ENCODE assay signal across 8 cellular contexts in the genomic region with DNA sequence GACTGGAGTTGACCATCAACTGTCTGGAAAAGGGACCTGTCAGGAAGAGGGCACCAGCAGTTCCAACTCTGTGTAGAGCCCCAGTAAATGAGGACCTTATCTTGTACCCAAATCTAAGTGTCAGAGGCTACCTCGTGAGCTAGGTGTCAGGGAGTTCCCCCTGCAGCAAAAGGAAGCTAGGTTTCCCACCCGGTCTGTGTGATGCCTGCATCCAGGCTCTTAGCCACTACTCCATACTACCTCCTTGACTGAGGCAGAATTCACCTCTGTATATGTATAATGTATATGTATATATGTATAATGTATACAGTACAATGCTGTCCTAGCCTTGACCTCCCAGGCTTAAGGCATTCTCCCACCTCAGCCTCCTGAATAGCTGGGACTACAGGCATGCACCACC. TPM values are rescaled to one million over a fixed set of nuclear protein-coding genes. Genes with fewer than 3 reads are reported as not detected.
DNase-seq lines count a peak whose midpoint lies in the region; ATAC-seq and TF ChIP-seq lines count a peak whose summit lies in the region.

No MANE protein-coding gene starts in this region.

- no peak overlapping the region for H3K27ac Mint-ChIP-seq in activated naive CD4-positive, alpha-beta T cell treated with anti-CD3 and anti-CD28 coated beads, Interleukin-2, amount 50 U/mL, for 24 hours
- no peak overlapping the region for H3K27ac Mint-ChIP-seq in activated naive CD4-positive, alpha-beta T cell treated with anti-CD3 and anti-CD28 coated beads, Interleukin-2, amount 10 ng/mL, durations not matched to agents 7 days and 5 days
- H3K27ac Mint-ChIP-seq in activated T-helper 1 cell treated with anti-CD3 and anti-CD28 coated beads, Interleukin-12 subunit alpha, Interleukin-12 subunit beta, Interleukin-2, Interleukin-4 antibody, amounts not matched to agents 30 ng/mL and 10 ng/mL and 1 ng/mL, durations not matched to agents 14 hours and 24 hours and 36 hours, result no peak overlapping the region

- no peaks in the 10 kb centered on the region for H3K36me3 Mint-ChIP-seq in activated naive CD4-positive, alpha-beta T cell treated with anti-CD3 and anti-CD28 coated beads, Interleukin-2, amount 50 U/mL, for 24 hours
- H3K36me3 Mint-ChIP-seq in activated naive CD4-positive, alpha-beta T cell treated with anti-CD3 and anti-CD28 coated beads, Interleukin-2, amount 10 ng/mL, durations not matched to agents 7 days and 5 days, result no peaks in the 10 kb centered on the region
- no peaks in the 10 kb centered on the region for H3K36me3 Mint-ChIP-seq in activated T-helper 1 cell treated with anti-CD3 and anti-CD28 coated beads, Interleukin-12 subunit alpha, Interleukin-12 subunit beta, Interleukin-2, Interleukin-4 antibody, amounts not matched to agents 30 ng/mL and 10 ng/mL and 1 ng/mL, durations not matched to agents 14 hours and 24 hours and 36 hours (ENCODE audit: low read depth)

- H3K9me3 Mint-ChIP-seq in activated naive CD4-positive, alpha-beta T cell treated with anti-CD3 and anti-CD28 coated beads, Interleukin-2, amount 50 U/mL, for 24 hours, result no peaks in the 10 kb centered on the region
- no peaks in the 10 kb centered on the region for H3K9me3 Mint-ChIP-seq in activated naive CD4-positive, alpha-beta T cell treated with anti-CD3 and anti-CD28 coated beads, Interleukin-2, amount 10 ng/mL, durations not matched to agents 7 days and 5 days
- no peaks in the 10 kb centered on the region for H3K9me3 Mint-ChIP-seq in activated T-helper 1 cell treated with anti-CD3 and anti-CD28 coated beads, Interleukin-12 subunit alpha, Interleukin-12 subunit beta, Interleukin-2, Interleukin-4 antibody, amounts not matched to agents 30 ng/mL and 10 ng/mL and 1 ng/mL, durations not matched to agents 14 hours and 24 hours and 36 hours

- TF ChIP-seq CTCF in right lobe of liver (IDR thresholded peaks at IDR 0.05) (no peak), thoracic aorta (IDR thresholded peaks at IDR 0.05) (no peak)

- TF ChIP-seq POLR2A in right lobe of liver (IDR thresholded peaks at IDR 0.05), result no peak

- H3K27me3 ChIP-seq in right lobe of liver, result no peaks in the 10 kb centered on the region
- H3K27me3 ChIP-seq in thoracic aorta (replicated peaks; ENCODE audit: insufficient read depth), result no peaks in the 10 kb centered on the region

- peaks cover 0 to 6% (median 0%) of the 10 kb centered on the region in 4 donors for H3K4me1 ChIP-seq in right lobe of liver
- peaks cover 0 to 6% of the 10 kb centered on the region in 2 donors for H3K4me1 ChIP-seq in thoracic aorta (ENCODE audit: control insufficient read depth in 1 of 2, low read depth in 2 of 2)

- no peak for ATAC-seq in right lobe of liver
- no peak for ATAC-seq in thoracic aorta (ENCODE audit: insufficient number of reproducible peaks, low FRiP score, low read depth)
- ATAC-seq in GM21526 (IDR thresholded peaks at IDR 0.05; ENCODE audit: low FRiP score, unreplicated experiment), result no peak
- ATAC-seq in Right ventricle myocardium inferior, result no peak

- CTCF ChIA-PET in activated naive CD4-positive, alpha-beta T cell treated with anti-CD3 and anti-CD28 coated beads, Interleukin-2, amount 10 ng/mL, durations not matched to agents 7 days and 5 days (lab: Charles Lee), result interaction anchor here (0.7 to 13.6 kb wide), 37 partner anchors 9 to 220 kb away, joined by 3 to 438 read pairs (median 5); partner anchors contain the start of gene LACTBL1

- H3K4me3 ChIP-seq in right lobe of liver (peak overlapping the region; percentile 24 to 45 (median 30)), thoracic aorta (peak overlapping the region; percentile 71)

- intact Hi-C loops in activated T-helper 1 cell treated with anti-CD3 and anti-CD28 coated beads, Interleukin-12 subunit alpha, Interleukin-12 subunit beta, Interleukin-2, Interleukin-4 antibody, amounts not matched to agents 30 ng/mL and 10 ng/mL and 1 ng/mL, durations not matched to agents 14 hours and 24 hours and 36 hours (cut with micrococcal nuclease), result loop anchor here (1.0 kb wide), 2 partner anchors 86 to 208 kb away; no protein-coding TSS in a partner anchor
- intact Hi-C loops in right lobe of liver (cut with DNase I) (loop anchor here (2.0 to 10.0 kb wide), 3 partner anchors 85 to 209 kb away; partner anchors contain the start of gene LACTBL1 (in 1 of the 2)), Right ventricle myocardium inferior (cut with DNase I) (loop anchor here (1.0 to 2.0 kb wide), 2 partner anchors 86 to 207 kb away; no protein-coding TSS in a partner anchor)

- H3K4me1 Mint-ChIP-seq in activated naive CD4-positive, alpha-beta T cell treated with anti-CD3 and anti-CD28 coated beads, Interleukin-2, amount 50 U/mL, for 24 hours, result peaks cover 4% of the 10 kb centered on the region
- peaks cover 3% of the 10 kb centered on the region for H3K4me1 Mint-ChIP-seq in activated naive CD4-positive, alpha-beta T cell treated with anti-CD3 and anti-CD28 coated beads, Interleukin-2, amount 10 ng/mL, durations not matched to agents 7 days and 5 days
- peaks cover 12% of the 10 kb centered on the region for H3K4me1 Mint-ChIP-seq in activated T-helper 1 cell treated with anti-CD3 and anti-CD28 coated beads, Interleukin-12 subunit alpha, Interleukin-12 subunit beta, Interleukin-2, Interleukin-4 antibody, amounts not matched to agents 30 ng/mL and 10 ng/mL and 1 ng/mL, durations not matched to agents 14 hours and 24 hours and 36 hours (ENCODE audit: low read depth)

- H3K27me3 Mint-ChIP-seq in activated naive CD4-positive, alpha-beta T cell treated with anti-CD3 and anti-CD28 coated beads, Interleukin-2, amount 50 U/mL, for 24 hours, result no peaks in the 10 kb centered on the region
- peaks cover 36% of the 10 kb centered on the region for H3K27me3 Mint-ChIP-seq in activated naive CD4-positive, alpha-beta T cell treated with anti-CD3 and anti-CD28 coated beads, Interleukin-2, amount 10 ng/mL, durations not matched to agents 7 days and 5 days
- peaks cover 14% of the 10 kb centered on the region for H3K27me3 Mint-ChIP-seq in activated T-helper 1 cell treated with anti-CD3 and anti-CD28 coated beads, Interleukin-12 subunit alpha, Interleukin-12 subunit beta, Interleukin-2, Interleukin-4 antibody, amounts not matched to agents 30 ng/mL and 10 ng/mL and 1 ng/mL, durations not matched to agents 14 hours and 24 hours and 36 hours (ENCODE audit: insufficient read depth)

- H3K36me3 ChIP-seq in right lobe of liver (no peaks in the 10 kb centered on the region), thoracic aorta (no peaks in the 10 kb centered on the region)

- WGBS in right lobe of liver (ENCODE audit: insufficient coverage, low coverage, low lambda C conversion rate, missing lambda C conversion rate), result 12% methylated on average over 2 of the region's 2 CpGs

- DNase-seq in activated naive CD4-positive, alpha-beta T cell treated with anti-CD3 and anti-CD28 coated beads, Interleukin-2, amount 10 ng/mL, durations not matched to agents 7 days and 5 days, result no peak
- DNase-seq in activated T-helper 1 cell treated with anti-CD3 and anti-CD28 coated beads, Interleukin-12 subunit alpha, Interleukin-12 subunit beta, Interleukin-2, Interleukin-4 antibody, amounts not matched to agents 30 ng/mL and 10 ng/mL and 1 ng/mL, durations not matched to agents 14 hours and 24 hours and 36 hours (ENCODE audit: low spot score), result no peak
- DNase-seq in right lobe of liver (no peak), thoracic aorta (ENCODE audit: low spot score) (no peak), NCI-H128 (lab: John Stamatoyannopoulos, UW; ENCODE audit: unreplicated experiment) (no peak), Right ventricle myocardium inferior (ENCODE audit: missing footprints) (no peak)

- H3K27ac ChIP-seq in right lobe of liver (no peak overlapping the region), thoracic aorta (no peak overlapping the region)

- H3K9me3 ChIP-seq in right lobe of liver, result no peaks in the 10 kb centered on the region
- no peaks in the 10 kb centered on the region for H3K9me3 ChIP-seq in thoracic aorta

- peak overlapping the region; percentile 73 for H3K4me3 Mint-ChIP-seq in activated naive CD4-positive, alpha-beta T cell treated with anti-CD3 and anti-CD28 coated beads, Interleukin-2, amount 50 U/mL, for 24 hours
- no peak overlapping the region for H3K4me3 Mint-ChIP-seq in activated naive CD4-positive, alpha-beta T cell treated with anti-CD3 and anti-CD28 coated beads, Interleukin-2, amount 10 ng/mL, durations not matched to agents 7 days and 5 days
- peak overlapping the region; percentile 49 for H3K4me3 Mint-ChIP-seq in activated T-helper 1 cell treated with anti-CD3 and anti-CD28 coated beads, Interleukin-12 subunit alpha, Interleukin-12 subunit beta, Interleukin-2, Interleukin-4 antibody, amounts not matched to agents 30 ng/mL and 10 ng/mL and 1 ng/mL, durations not matched to agents 14 hours and 24 hours and 36 hours

RNA-seq across cellular contexts. Expression of gene LUZP1, which starts 15.5 kb away (rescaled TPM):
- total RNA-seq in activated T-helper 1 cell treated with anti-CD3 and anti-CD28 coated beads, Interleukin-12 subunit alpha, Interleukin-12 subunit beta, Interleukin-2, Interleukin-4 antibody, amounts not matched to agents 30 ng/mL and 10 ng/mL and 1 ng/mL, durations not matched to agents 14 hours and 24 hours and 36 hours, result 23.3 and 27.7 TPM in 2 replicates
- total RNA-seq in right lobe of liver (1 to 10 TPM; 4.1 to 8.0 (median 6.1) TPM), thoracic aorta (10 to 100 TPM; 17.9 to 38.4 TPM), Right ventricle myocardium inferior (30.4 TPM)

RNA-seq across cellular contexts. Expression of gene HTR1D, which starts 33.1 kb away (rescaled TPM):
- not detected in 2 replicates for total RNA-seq in activated T-helper 1 cell treated with anti-CD3 and anti-CD28 coated beads, Interleukin-12 subunit alpha, Interleukin-12 subunit beta, Interleukin-2, Interleukin-4 antibody, amounts not matched to agents 30 ng/mL and 10 ng/mL and 1 ng/mL, durations not matched to agents 14 hours and 24 hours and 36 hours
- total RNA-seq in right lobe of liver, result not detected
- total RNA-seq in thoracic aorta, result not detected
- 0.11 TPM for total RNA-seq in Right ventricle myocardium inferior
